Comparison of ENCODE assay signal across 1 cellular context in genomic region chr12:97556201-97556824, GRCh38.
TF ChIP-seq lines count a peak whose summit lies in the region.

No MANE protein-coding gene starts in this region.

TF ChIP-seq in HepG2, 621 proteins besides CTCF, POLR2A, EP300 and RAD21 (continued from another document):
- TF ChIP-seq DMTF1 (CRISPR knock-in tag; IDR thresholded peaks at IDR 0.05) (no peak), ZNF670 (CRISPR knock-in tag; IDR thresholded peaks at IDR 0.05; ENCODE audit: borderline replicate concordance) (no peak), ZNF335 (CRISPR knock-in tag; IDR thresholded peaks at IDR 0.05) (no peak), PREB (CRISPR knock-in tag; IDR thresholded peaks at IDR 0.05) (no peak), MED1 (CRISPR knock-in tag; IDR thresholded peaks at IDR 0.05) (peak; percentile 38; the same call in 1 of the 2 replicates), PHF21A (CRISPR knock-in tag; IDR thresholded peaks at IDR 0.05) (no peak), ZFP62 (CRISPR knock-in tag; IDR thresholded peaks at IDR 0.05) (no peak), GLI4 (CRISPR knock-in tag; IDR thresholded peaks at IDR 0.05; ENCODE audit: borderline replicate concordance) (no peak), ZBTB43 (CRISPR knock-in tag; conservative IDR thresholded peaks at IDR 0.05) (peak; percentile 36; the same call in 1 of the 2 replicates), NFIB (CRISPR knock-in tag; IDR thresholded peaks at IDR 0.05; ENCODE audit: borderline replicate concordance) (no peak)
